ENCODE assay signal across 8 cellular contexts in the genomic region with DNA sequence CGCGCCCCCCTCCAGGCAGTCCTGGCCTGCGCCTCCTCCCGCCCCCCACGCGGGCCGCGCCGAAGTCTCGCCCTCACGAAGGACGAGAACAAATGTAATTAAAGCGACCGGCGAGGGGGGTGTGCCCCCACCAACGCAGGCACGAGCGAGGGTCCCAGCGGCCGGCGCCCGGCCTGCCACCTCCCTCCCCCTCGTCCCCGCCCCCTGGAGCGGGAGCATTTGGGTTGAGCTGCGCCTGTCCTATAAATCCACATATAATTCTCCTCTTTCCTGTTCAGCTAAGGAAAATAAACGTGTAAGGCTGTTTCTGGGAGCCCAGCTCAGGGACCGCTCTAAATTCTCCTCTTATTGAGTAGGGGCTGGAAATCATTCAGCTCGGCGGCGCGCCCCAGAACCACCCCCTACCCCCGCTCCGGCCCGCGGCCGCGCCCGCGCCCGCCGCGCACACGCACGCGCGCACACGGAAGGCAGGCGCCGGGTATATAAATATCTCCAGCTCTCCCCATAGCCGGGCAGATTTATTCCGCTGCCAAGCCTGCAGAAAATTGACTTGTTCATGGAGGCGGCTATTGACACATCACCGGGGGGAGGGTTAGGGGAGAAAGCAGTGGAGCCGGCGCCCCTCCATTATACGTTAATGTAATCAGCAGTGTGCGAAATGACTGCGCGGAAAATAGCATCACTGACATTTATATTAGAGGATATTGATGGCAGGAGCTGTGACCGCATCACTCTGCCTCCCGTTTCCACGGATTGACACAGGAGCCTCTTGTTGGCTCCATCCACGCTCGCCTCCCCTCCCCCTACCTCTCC.
DNase-seq lines count a peak whose midpoint lies in the region; ATAC-seq and TF ChIP-seq lines count a peak whose summit lies in the region.

No MANE protein-coding gene starts in this region.

- CTCF ChIA-PET in activated CD8-positive, alpha-beta T cell treated with anti-CD3 and anti-CD28 coated beads for 36 hours (lab: Charles Lee) = interaction anchor here (0.7 to 14.3 kb wide), 32 partner anchors 7 to 295 kb away, joined by 3 to 174 read pairs (median 4); partner anchors contain the start of genes DPCD and POLL
- CTCF ChIA-PET in activated CD8-positive, alpha-beta T cell treated with anti-CD3 and anti-CD28 coated beads, Interleukin-2, amount 10 ng/mL, durations not matched to agents 7 days and 5 days (lab: Charles Lee) = interaction anchor here (0.6 to 3.3 kb wide), 20 partner anchors 9 to 279 kb away, joined by 3 to 22 read pairs (median 4); no protein-coding TSS in a partner anchor

- peaks cover 58% of the 10 kb centered on the region for H3K27me3 Mint-ChIP-seq in activated CD8-positive, alpha-beta T cell treated with anti-CD3 and anti-CD28 coated beads for 36 hours
- peaks cover 65% of the 10 kb centered on the region for H3K27me3 Mint-ChIP-seq in activated CD8-positive, alpha-beta T cell treated with anti-CD3 and anti-CD28 coated beads, Interleukin-2, amount 10 ng/mL, durations not matched to agents 7 days and 5 days (ENCODE audit: low read depth)

- DNase-seq in activated CD8-positive, alpha-beta T cell treated with anti-CD3 and anti-CD28 coated beads for 36 hours = peak; percentile 52
- no peak for DNase-seq in activated CD8-positive, alpha-beta T cell treated with anti-CD3 and anti-CD28 coated beads, Interleukin-2, amount 10 ng/mL, durations not matched to agents 7 days and 5 days
- DNase-seq in fibroblast of the aortic adventitia (ENCODE audit: low read depth) = peak; percentile 5
- DNase-seq in nucleus accumbens (lab: John Stamatoyannopoulos, UW) = peak in 44 of 56 donors; percentile 27 to 89 (median 61)
- no peak for DNase-seq in T-helper 1 cell
- no peak for DNase-seq in effector CD4-positive, alpha-beta T cell

- peaks cover 8% of the 10 kb centered on the region for H3K4me1 Mint-ChIP-seq in activated CD8-positive, alpha-beta T cell treated with anti-CD3 and anti-CD28 coated beads for 36 hours (ENCODE audit: low read depth)
- H3K4me1 Mint-ChIP-seq in activated CD8-positive, alpha-beta T cell treated with anti-CD3 and anti-CD28 coated beads, Interleukin-2, amount 10 ng/mL, durations not matched to agents 7 days and 5 days (ENCODE audit: low read depth) = no peaks in the 10 kb centered on the region

- H3K4me3 ChIP-seq in SU-DHL-6 (ENCODE audit: insufficient read depth, low read length, poor library complexity, severe bottlenecking) (peak overlapping the region; percentile 43), fibroblast of the aortic adventitia (ENCODE audit: low read depth, low read length) (peak overlapping the region; percentile 55)

- TF ChIP-seq CTCF in activated CD8-positive, alpha-beta T cell treated with anti-CD3 and anti-CD28 coated beads for 36 hours (IDR thresholded peaks at IDR 0.05) = no peak
- TF ChIP-seq CTCF in SU-DHL-6 (IDR thresholded peaks at IDR 0.05; ENCODE audit: insufficient read depth, low read length, poor library complexity, severe bottlenecking) (no peak), fibroblast of the aortic adventitia (IDR thresholded peaks at IDR 0.05; ENCODE audit: insufficient read depth, low read length) (no peak)

- no peaks in the 10 kb centered on the region for H3K79me2 ChIP-seq in SU-DHL-6 (ENCODE audit: insufficient read depth, low read length)

- no peaks in the 10 kb centered on the region for H3K9me3 Mint-ChIP-seq in activated CD8-positive, alpha-beta T cell treated with anti-CD3 and anti-CD28 coated beads for 36 hours
- no peaks in the 10 kb centered on the region for H3K9me3 Mint-ChIP-seq in activated CD8-positive, alpha-beta T cell treated with anti-CD3 and anti-CD28 coated beads, Interleukin-2, amount 10 ng/mL, durations not matched to agents 7 days and 5 days (ENCODE audit: insufficient read depth)

- ATAC-seq in activated CD8-positive, alpha-beta T cell treated with anti-CD3 and anti-CD28 coated beads for 36 hours = peak; percentile 56
- ATAC-seq in activated CD8-positive, alpha-beta T cell treated with anti-CD3 and anti-CD28 coated beads, Interleukin-2, amount 10 ng/mL, durations not matched to agents 7 days and 5 days = no peak
- no peak for ATAC-seq in HG02852 (IDR thresholded peaks at IDR 0.05; ENCODE audit: unreplicated experiment)

- POLR2A ChIA-PET in activated CD8-positive, alpha-beta T cell treated with anti-CD3 and anti-CD28 coated beads for 36 hours (lab: Charles Lee) = interaction anchor here (1.0 kb wide), 2 partner anchors 10 to 215 kb away, joined by 3 read pairs; no protein-coding TSS in a partner anchor
- POLR2A ChIA-PET in activated CD8-positive, alpha-beta T cell treated with anti-CD3 and anti-CD28 coated beads, Interleukin-2, amount 10 ng/mL, durations not matched to agents 7 days and 5 days (lab: Charles Lee) = no interaction called here

- H3K36me3 ChIP-seq in SU-DHL-6 (ENCODE audit: low read length) = no peaks in the 10 kb centered on the region

- no peaks in the 10 kb centered on the region for H3K36me3 Mint-ChIP-seq in activated CD8-positive, alpha-beta T cell treated with anti-CD3 and anti-CD28 coated beads for 36 hours (ENCODE audit: low read depth)
- H3K36me3 Mint-ChIP-seq in activated CD8-positive, alpha-beta T cell treated with anti-CD3 and anti-CD28 coated beads, Interleukin-2, amount 10 ng/mL, durations not matched to agents 7 days and 5 days (ENCODE audit: low read depth) = no peaks in the 10 kb centered on the region

- no peak overlapping the region for H3K27ac ChIP-seq in SU-DHL-6 (ENCODE audit: low read depth, low read length)

- no peaks in the 10 kb centered on the region for H4K20me1 ChIP-seq in SU-DHL-6 (ENCODE audit: low read depth, low read length)

- H3K9me3 ChIP-seq in SU-DHL-6 (ENCODE audit: insufficient read depth, low read length) = no peaks in the 10 kb centered on the region

- H3K27me3 ChIP-seq in SU-DHL-6 (ENCODE audit: low read length) = 0 out of 2 replicates have a peak, but pooled peaks cover 4% of the 10 kb centered on the region

- intact Hi-C loops in activated CD8-positive, alpha-beta T cell treated with anti-CD3 and anti-CD28 coated beads for 36 hours (cut with micrococcal nuclease) = loop anchor here (5.0 kb wide), 1 partner anchor 275 kb away; no protein-coding TSS in a partner anchor

- peak overlapping the region; percentile 26; the same call in 1 of the 2 replicates for H3K9ac ChIP-seq in SU-DHL-6 (ENCODE audit: low read length)

- H3K4me3 Mint-ChIP-seq in activated CD8-positive, alpha-beta T cell treated with anti-CD3 and anti-CD28 coated beads for 36 hours = peak overlapping the region; percentile 70
- H3K4me3 Mint-ChIP-seq in activated CD8-positive, alpha-beta T cell treated with anti-CD3 and anti-CD28 coated beads, Interleukin-2, amount 10 ng/mL, durations not matched to agents 7 days and 5 days = no peak overlapping the region

- H3F3A ChIP-seq in SU-DHL-6 (ENCODE audit: insufficient read depth) = no peaks in the 10 kb centered on the region

- H3K4me2 ChIP-seq in SU-DHL-6 (ENCODE audit: low read depth, low read length, poor library complexity, severe bottlenecking) = peak overlapping the region; percentile 73

- peak overlapping the region; percentile 41 for H2AFZ ChIP-seq in SU-DHL-6 (ENCODE audit: low read depth, low read length, severe bottlenecking)

- no peaks in the 10 kb centered on the region for H3K9me2 ChIP-seq in SU-DHL-6 (replicated peaks; ENCODE audit: insufficient read depth, low read length)

- no peak overlapping the region for H3K27ac Mint-ChIP-seq in activated CD8-positive, alpha-beta T cell treated with anti-CD3 and anti-CD28 coated beads for 36 hours
- no peak overlapping the region for H3K27ac Mint-ChIP-seq in activated CD8-positive, alpha-beta T cell treated with anti-CD3 and anti-CD28 coated beads, Interleukin-2, amount 10 ng/mL, durations not matched to agents 7 days and 5 days

Comparison
In these comparisons a context has a peak if more than half of its experiments do, and no peak if none do; other contexts are left out.
1. DNase-seq: peak in activated CD8-positive, alpha-beta T cell treated with anti-CD3 and anti-CD28 coated beads for 36 hours (single experiment), fibroblast of the aortic adventitia (single experiment) and nucleus accumbens (44 of 56); none in activated CD8-positive, alpha-beta T cell treated with anti-CD3 and anti-CD28 coated beads, Interleukin-2, amount 10 ng/mL, durations not matched to agents 7 days and 5 days (single experiment), T-helper 1 cell (0 of 5) and effector CD4-positive, alpha-beta T cell (single experiment).